In the genomic region with DNA sequence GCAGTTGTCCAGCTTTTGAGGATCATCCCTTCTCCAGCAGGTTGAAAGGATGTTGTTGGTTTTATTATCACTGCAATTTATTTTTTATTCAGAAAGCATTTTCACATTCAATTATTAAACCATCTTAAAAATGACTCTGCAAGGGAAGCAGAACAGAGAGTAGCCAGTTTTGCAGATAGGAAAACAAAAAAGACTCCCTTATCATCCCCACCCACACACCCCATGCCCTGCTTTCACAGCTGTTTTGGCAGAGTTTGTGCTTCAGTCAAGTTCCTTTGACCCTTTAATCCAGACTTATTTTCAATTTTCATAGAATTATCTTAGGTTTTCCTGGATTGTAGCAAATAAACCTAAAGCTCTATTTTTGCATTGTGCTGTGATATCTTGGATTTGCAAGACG, we compare ENCODE assay signal across 9 cellular contexts. TPM values are rescaled to one million over a fixed set of nuclear protein-coding genes. Genes with fewer than 3 reads are reported as not detected.
"Had no signal": no experiment of that assay in that cellular context is flagged by ENCODE, and none has a peak within 500 bp of the region (broad histone marks: within the 10 kb centered on the region; RNA-seq: fewer than 3 reads in every experiment).

No MANE protein-coding gene starts in this region.

- H3K9me3 ChIP-seq: HAP-1 had no signal

- H2AFZ ChIP-seq: GM23248 had no signal

- ATAC-seq: HCT116, HepG2 had no signal

- H3K36me3 ChIP-seq: HAP-1 had no signal

- H3K27ac ChIP-seq: GM23248, HL-60 had no signal

- DNase-seq: GM23248, GOT3, H7, HFFc6 had no signal

- H3K9ac ChIP-seq: GM23248 had no signal

- H3K4me3 ChIP-seq: GM23248, HAP-1 had no signal

RNA-seq across cellular contexts. Expression of a gene that starts 44.4 kb away (rescaled TPM):
- total RNA-seq: GM23248, H7, HFFc6, HT1080 had no signal
